Comparison of ENCODE assay signal across 27 cellular contexts in the genomic region with DNA sequence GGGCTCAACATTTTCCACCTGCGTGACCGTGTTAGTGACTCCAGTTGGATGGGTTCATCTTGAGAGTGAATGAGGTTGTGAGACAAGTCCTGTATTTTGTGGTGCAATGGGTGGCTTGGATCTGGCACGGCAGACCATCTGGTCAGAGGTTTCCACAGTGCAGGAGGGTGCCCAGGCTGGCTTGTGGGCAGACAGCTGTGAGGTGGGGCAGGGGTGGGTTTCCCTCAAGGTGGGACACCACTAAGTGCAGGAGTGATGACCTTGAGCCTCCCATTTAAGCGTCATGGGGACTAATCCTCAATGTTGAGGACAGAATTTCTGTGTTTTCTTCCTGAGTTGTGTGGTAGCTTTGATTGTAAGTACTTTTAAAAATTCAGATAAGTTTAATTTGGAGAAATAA.
"Had no signal": no experiment of that assay in that cellular context is flagged by ENCODE, and none has a peak within 500 bp of the region (broad histone marks: within the 10 kb centered on the region; RNA-seq: fewer than 3 reads in every experiment).

No MANE protein-coding gene starts in this region.

- H3K27ac Mint-ChIP-seq: mesothelial cell of epicardium; stimulated activated memory B cell treated with anti-CD40 and anti-IgM and Interleukin-4, amounts not matched to agents 10 μg/mL and 1 μg/mL and 100 μg/mL, for 72 hours; type B pancreatic cell had no signal

- H2AFZ ChIP-seq: hepatocyte had no signal

- H3K27me3 ChIP-seq: dorsolateral prefrontal cortex, esophagus muscularis mucosa, foreskin keratinocyte, gastroesophageal sphincter, heart left ventricle, hepatocyte, left lung, right atrium auricular region, testis, tibial artery had no signal

- H3K27ac ChIP-seq: dorsolateral prefrontal cortex, epithelial cell of prostate, esophagus muscularis mucosa, foreskin keratinocyte, gastroesophageal sphincter, heart left ventricle, hepatocyte, left lung, prostate gland, right atrium auricular region, testis, tibial artery had no signal

- ATAC-seq: foreskin keratinocyte; gastroesophageal sphincter; heart left ventricle; mucosa of descending colon; naive thymus-derived CD4-positive, alpha-beta T cell; sciatic nerve; stimulated activated memory B cell treated with anti-CD40 and anti-IgM and Interleukin-4, amounts not matched to agents 10 μg/mL and 1 μg/mL and 100 μg/mL, for 72 hours; stimulated activated naive CD8-positive, alpha-beta T cell treated with anti-CD3 and anti-CD28 coated beads, Interleukin-15, Interleukin-2, amounts not matched to agents 100 U/mL and 50 U/mL, for 24 hours had no signal

- H3K27me3 Mint-ChIP-seq: naive thymus-derived CD4-positive, alpha-beta T cell; stimulated activated memory B cell treated with anti-CD40 and anti-IgM and Interleukin-4, amounts not matched to agents 10 μg/mL and 1 μg/mL and 100 μg/mL, for 72 hours; type B pancreatic cell had no signal

- H3K36me3 ChIP-seq: prostate gland, right atrium auricular region had no signal

- H3K4me1 ChIP-seq: heart left ventricle, left lung, prostate gland, right atrium auricular region, testis had no signal

- H3K79me2 ChIP-seq: hepatocyte had no signal

- H3K4me1 Mint-ChIP-seq: mesothelial cell of epicardium had no signal

- DNase-seq: cerebellar nuclear complex; cortex of kidney; dorsolateral prefrontal cortex; effector CD4-positive, alpha-beta T cell; foreskin keratinocyte; heart left ventricle; left cardiac atrium; left lung; mesenchymal stem cell; mucosa of descending colon; naive thymus-derived CD4-positive, alpha-beta T cell; stimulated activated CD4-positive, alpha-beta T cell treated with anti-CD3 and anti-CD28 coated beads, Interleukin-2, amount 100 ng/mL, for 24 hours; stimulated activated CD4-positive, alpha-beta T cell treated with anti-CD3 and anti-CD28 coated beads, Interleukin-4, amount 100 ng/mL, for 24 hours; stimulated activated naive CD8-positive, alpha-beta T cell treated with anti-CD3 and anti-CD28 coated beads, Interleukin-15, Interleukin-2, amounts not matched to agents 100 U/mL and 50 U/mL, for 24 hours; substantia nigra; testis; tibial artery had no signal

- H3K9me3 Mint-ChIP-seq: naive thymus-derived CD4-positive, alpha-beta T cell; stimulated activated memory B cell treated with anti-CD40 and anti-IgM and Interleukin-4, amounts not matched to agents 10 μg/mL and 1 μg/mL and 100 μg/mL, for 72 hours; type B pancreatic cell had no signal

- H3K9me3 ChIP-seq: esophagus muscularis mucosa, gastroesophageal sphincter, heart left ventricle, left lung, mucosa of descending colon, prostate gland, right atrium auricular region, testis, tibial artery had no signal

- H3K4me3 Mint-ChIP-seq: mesothelial cell of epicardium; naive thymus-derived CD4-positive, alpha-beta T cell; stimulated activated memory B cell treated with anti-CD40 and anti-IgM and Interleukin-4, amounts not matched to agents 10 μg/mL and 1 μg/mL and 100 μg/mL, for 72 hours; type B pancreatic cell had no signal

- H3K4me2 ChIP-seq: hepatocyte had no signal

- H3K4me3 ChIP-seq: dorsolateral prefrontal cortex, esophagus muscularis mucosa, gastroesophageal sphincter, heart left ventricle, hepatocyte, left lung, mucosa of descending colon, prostate gland, right atrium auricular region, testis, tibial artery had no signal
